In the genomic region with DNA sequence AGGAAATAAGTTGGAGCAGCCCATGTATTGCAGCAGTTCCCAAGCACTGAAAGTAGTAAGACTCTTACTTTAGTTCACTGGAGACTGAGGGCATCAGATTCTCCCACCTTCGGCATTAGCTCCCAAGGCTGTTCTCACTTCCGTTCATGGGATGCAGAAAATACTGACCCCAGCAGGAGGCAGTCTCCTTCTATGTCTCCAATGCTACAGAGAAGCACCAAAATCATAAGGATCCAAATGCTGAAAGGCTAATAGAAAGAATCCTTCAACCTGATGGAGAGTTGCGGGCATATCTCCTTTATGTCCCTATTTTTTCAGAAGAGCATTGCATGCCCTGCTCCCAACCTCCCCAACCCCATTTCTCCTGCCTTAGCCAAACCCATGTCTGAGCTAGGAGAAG, we compare ENCODE assay signal across 19 cellular contexts. TPM values are rescaled to one million over a fixed set of nuclear protein-coding genes. Genes with fewer than 3 reads are reported as not detected.
A peak's percentile ranks its signal among the peaks of the same experiment; 100 is the strongest.
DNase-seq lines count a peak whose midpoint lies in the region; ATAC-seq and TF ChIP-seq lines count a peak whose summit lies in the region.
"Had no signal": no experiment of that assay in that cellular context is flagged by ENCODE, and none has a peak within 500 bp of the region (broad histone marks: within the 10 kb centered on the region; RNA-seq: fewer than 3 reads in every experiment).

No MANE protein-coding gene starts in this region.

- no peak for TF ChIP-seq POLR2A in esophagus muscularis mucosa (IDR thresholded peaks at IDR 0.05; ENCODE audit: low read depth)
- no peak for TF ChIP-seq POLR2A in gastrocnemius medialis (IDR thresholded peaks at IDR 0.05)

- H3K4me3 ChIP-seq in KMS-11 (IDR thresholded peaks at IDR 0.05; ENCODE audit: insufficient read depth, low read depth, low read length): no peak overlapping the region
- no peak overlapping the region for H3K4me3 ChIP-seq in esophagus muscularis mucosa
- no peak overlapping the region for H3K4me3 ChIP-seq in gastrocnemius medialis
- H3K4me3 ChIP-seq: MG63 had no signal

- DNase-seq in esophagus muscularis mucosa (ENCODE audit: extremely low spot score) (no peak), gastrocnemius medialis (no peak), iPS-NIHi11 (ENCODE audit: low spot score) (no peak), NCI-H446 treated with DMSO at 0.1 percent for 48 hours (lab: John Stamatoyannopoulos, UW) (no peak)
- DNase-seq: activated CD8-positive, alpha-beta memory T cell treated with anti-CD3 and anti-CD28 coated beads for 24 hours; activated gamma-delta T cell treated with Interleukin-2 at 50 U/mL for 16 hours; CD4-positive, CD25-positive, alpha-beta regulatory T cell; HCEC 1CT; MG63; NCI-H2107; SK-N-SH; stimulated activated CD4-positive, alpha-beta T cell treated with anti-CD3 and anti-CD28 coated beads, Interleukin-2, amount 100 ng/mL, for 24 hours had no signal

- intact Hi-C loops in esophagus muscularis mucosa (cut with DNase I): loop anchor here (5.0 kb wide), 1 partner anchor 75 kb away; no protein-coding TSS in a partner anchor
- intact Hi-C loops in gastrocnemius medialis (cut with DNase I; ENCODE audit: low total_unique reads): no loop called here

- H3K27me3 ChIP-seq in KMS-11 (ENCODE audit: insufficient read depth, low read depth): no peaks in the 10 kb centered on the region
- no peaks in the 10 kb centered on the region for H3K27me3 ChIP-seq in esophagus muscularis mucosa
- H3K27me3 ChIP-seq in gastrocnemius medialis: no peaks in the 10 kb centered on the region
- H3K27me3 ChIP-seq: MG63 had no signal

- no peak overlapping the region for H3K27ac ChIP-seq in KMS-11
- H3K27ac ChIP-seq in esophagus muscularis mucosa (replicated peaks in 1 of 4): peak overlapping the region; percentile 58 to 74 (median 70)
- peak overlapping the region; percentile 56 to 71 (median 66) for H3K27ac ChIP-seq in gastrocnemius medialis
- H3K27ac ChIP-seq: HL-60 had no signal

- H3K4me1 ChIP-seq in KMS-11 (ENCODE audit: low read depth, poor library complexity, severe bottlenecking) (peaks cover 15% of the 10 kb centered on the region), esophagus muscularis mucosa (peaks cover 14 to 56% (median 46%) of the 10 kb centered on the region in 4 donors), gastrocnemius medialis (peaks cover 0 to 23% of the 10 kb centered on the region in 2 donors)

- TF ChIP-seq CTCF in GM12873 (IDR thresholded peaks at IDR 0.05; ENCODE audit: insufficient read depth, low read depth, low read length, missing control alignments): peak; percentile 23
- TF ChIP-seq CTCF in KMS-11 (conservative IDR thresholded peaks at IDR 0.05; ENCODE audit: low read depth, low read length): 0 out of 2 replicates have a peak, but pooled peaks have one; percentile 12
- TF ChIP-seq CTCF in esophagus muscularis mucosa (IDR thresholded peaks at IDR 0.05): no peak
- no peak for TF ChIP-seq CTCF in gastrocnemius medialis (IDR thresholded peaks at IDR 0.05 in 4 of 5, conservative IDR thresholded peaks at IDR 0.05 in 1 of 5)

- no peaks in the 10 kb centered on the region for H4K20me1 ChIP-seq in KMS-11 (ENCODE audit: insufficient read depth)

- H3K9me3 ChIP-seq in esophagus muscularis mucosa (peaks cover 0 to 3% (median 0%) of the 10 kb centered on the region in 4 donors), gastrocnemius medialis (no peaks in the 10 kb centered on the region)
- H3K9me3 ChIP-seq: MG63, SK-N-SH had no signal

- no peak for ATAC-seq in gastrocnemius medialis
- no peak for ATAC-seq in GM18858 (IDR thresholded peaks at IDR 0.05; ENCODE audit: unreplicated experiment)

- in situ Hi-C loops in gastrocnemius medialis (cut with MboI; ENCODE audit: low sequenced_read_pairs in 4 of 4): loop anchor here in 3 of 4 donors (5.0 to 25.0 kb wide), 4 partner anchors 198 to 465 kb away; a partner anchor contains a TSS

- 95% methylated on average over 3 of the region's 3 CpGs for WGBS in esophagus muscularis mucosa

- no peak overlapping the region for H2AFZ ChIP-seq in KMS-11 (ENCODE audit: low read depth)

- no peaks in the 10 kb centered on the region for H3K36me3 ChIP-seq in KMS-11 (ENCODE audit: insufficient read depth)
- H3K36me3 ChIP-seq in esophagus muscularis mucosa: no peaks in the 10 kb centered on the region
- no peaks in the 10 kb centered on the region for H3K36me3 ChIP-seq in gastrocnemius medialis
- H3K36me3 ChIP-seq: MG63 had no signal

- no peak overlapping the region for H3K4me2 ChIP-seq in KMS-11
- H3K4me2 ChIP-seq: SK-N-SH had no signal

- H3K79me2 ChIP-seq in KMS-11 (ENCODE audit: insufficient read depth, low read depth): no peaks in the 10 kb centered on the region

- TF ChIP-seq EP300 in esophagus muscularis mucosa (IDR thresholded peaks at IDR 0.05): no peak

- H3K9ac ChIP-seq in KMS-11: no peak overlapping the region
- H3K9ac ChIP-seq: SK-N-SH had no signal

RNA-seq across cellular contexts. Expression of a gene that starts 32.4 kb away (rescaled TPM):
- total RNA-seq in esophagus muscularis mucosa (not detected), gastrocnemius medialis (not detected)
- total RNA-seq: CD4-positive, CD25-positive, alpha-beta regulatory T cell; frontal cortex; G401; pulmonary artery endothelial cell had no signal

RNA-seq across cellular contexts. Expression of a gene that starts 50.2 kb away (rescaled TPM):
- 1 to 10 TPM; 4.0 to 6.1 (median 4.9) TPM for total RNA-seq in esophagus muscularis mucosa
- 10 to 100 TPM; 16.1 to 30.6 (median 26.6) TPM for total RNA-seq in gastrocnemius medialis
- total RNA-seq: CD4-positive, CD25-positive, alpha-beta regulatory T cell; frontal cortex; G401; pulmonary artery endothelial cell had no signal

Comparison
In these comparisons a context has a peak if more than half of its experiments do, and no peak if none do; other contexts are left out.
1. CTCF ChIP-seq: peak in GM12873 (single experiment) and KMS-11 (single experiment); none in esophagus muscularis mucosa (0 of 3) and gastrocnemius medialis (0 of 5).